ENCODE assay signal across 9 cellular contexts in the genomic region with DNA sequence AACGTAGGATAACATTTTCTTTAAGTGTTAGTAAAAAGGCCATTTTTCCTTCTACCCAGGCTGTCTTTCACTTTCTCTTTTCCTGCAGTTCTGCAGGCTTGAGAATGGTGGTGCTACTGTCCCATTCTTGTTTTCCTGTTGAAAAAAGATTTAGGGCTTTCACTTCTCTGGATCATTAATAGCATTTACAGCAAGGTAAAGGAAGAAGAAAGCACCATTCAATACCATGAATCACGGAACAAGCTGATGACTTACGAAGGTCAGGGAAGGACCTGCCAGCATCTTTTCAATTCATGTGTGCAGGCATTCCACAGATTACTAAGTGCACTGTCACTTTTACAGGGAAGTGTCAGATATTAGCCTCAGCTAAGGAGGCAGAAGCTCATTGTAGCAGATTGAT.
DNase-seq lines count a peak whose midpoint lies in the region; ATAC-seq, FAIRE-seq and TF ChIP-seq lines count a peak whose summit lies in the region.
"Had no signal": no experiment of that assay in that cellular context is flagged by ENCODE, and none has a peak within 500 bp of the region (broad histone marks: within the 10 kb centered on the region; RNA-seq: fewer than 3 reads in every experiment).

No MANE protein-coding gene starts in this region.

- in situ Hi-C loops in HepG2 (cut with HindIII; ENCODE audit: extremely low pct_ligation_motif_present, low pct_unique_long_range_greater_than_20kb) = no loop called here
- in situ Hi-C loops in gastrocnemius medialis (cut with MboI; ENCODE audit: low sequenced_read_pairs in 4 of 4) = no loop called here

- POLR2A ChIA-PET in HepG2 (lab: Yijun Ruan, JAX) = no interaction called here

- H3K27ac ChIP-seq in heart right ventricle (peak overlapping the region in 1 of 10 donors; percentile 26), body of pancreas (no peak overlapping the region), HepG2 (ENCODE audit: extremely low read length, insufficient read depth, low read length) (no peak overlapping the region), aorta (ENCODE audit: low read depth in 1 of 2, low read length in 2 of 2) (no peak overlapping the region), gastrocnemius medialis (no peak overlapping the region)

- H3K36me3 ChIP-seq in heart right ventricle (no peaks in the 10 kb centered on the region), body of pancreas (replicated peaks in 1 of 2; ENCODE audit: insufficient read depth in 1 of 2, low read depth in 2 of 2) (no peaks in the 10 kb centered on the region), HepG2 (replicated peaks in 1 of 2; ENCODE audit: control insufficient read depth in 1 of 2, insufficient read depth in 2 of 2, low read length in 2 of 2) (no peaks in the 10 kb centered on the region), aorta (ENCODE audit: control insufficient read depth in 1 of 2, insufficient read depth in 2 of 2, low read length in 1 of 2) (no peaks in the 10 kb centered on the region), gastrocnemius medialis (no peaks in the 10 kb centered on the region)

- peak overlapping the region in 5 of 10 donors; percentile 2 to 21 (median 11) for H3K4me3 ChIP-seq in heart right ventricle
- no peak overlapping the region for H3K4me3 ChIP-seq in body of pancreas
- H3K4me3 ChIP-seq in HepG2 (replicated peaks in 1 of 3; ENCODE audit: insufficient read depth in 1 of 3, low read depth in 2 of 3, low read length in 3 of 3) = no peak overlapping the region
- peak overlapping the region in 1 of 2 donors; percentile 48 for H3K4me3 ChIP-seq in aorta (ENCODE audit: low read length in 2 of 2)
- H3K4me3 ChIP-seq in gastrocnemius medialis = peak overlapping the region in 1 of 4 donors; percentile 15

- TF ChIP-seq EP300 in HepG2 (IDR thresholded peaks at IDR 0.05; ENCODE audit: low read depth in 2 of 2, low read length in 2 of 2) = no peak
- no peak for TF ChIP-seq EP300 in HepG2 (CRISPR knock-in tag; IDR thresholded peaks at IDR 0.05; ENCODE audit: borderline replicate concordance)

- no peak for TF ChIP-seq RAD21 in HepG2 (CRISPR knock-in tag; IDR thresholded peaks at IDR 0.05)

- BruUV-seq in HepG2 (replicated peaks; lab: Mats Ljungman, UMichigan) = no TSS peak

- TF ChIP-seq POLR2A in body of pancreas (IDR thresholded peaks at IDR 0.05) (no peak), HepG2 (IDR thresholded peaks at IDR 0.05; ENCODE audit: insufficient read depth in 1 of 2, low read depth in 2 of 2, low read length in 2 of 2) (no peak), gastrocnemius medialis (IDR thresholded peaks at IDR 0.05) (no peak)

- no peak overlapping the region for H3K4me2 ChIP-seq in HepG2 (ENCODE audit: low read depth, low read length)

- intact Hi-C loops in heart right ventricle (cut with DNase I) = no loop called here
- intact Hi-C loops in Right ventricle myocardium superior (cut with DNase I) = no loop called here
- intact Hi-C loops in body of pancreas (cut with DNase I) = no loop called here
- intact Hi-C loops in HepG2 (cut with micrococcal nuclease; ENCODE audit: unreplicated experiment) = no loop called here
- intact Hi-C loops in aorta (cut with DNase I) = no loop called here
- intact Hi-C loops in gastrocnemius medialis (cut with DNase I; ENCODE audit: low total_unique reads) = no loop called here

- FAIRE-seq in HepG2 (lab: Jason Lieb, UNC) = no peak

- H3K4me1 ChIP-seq in heart right ventricle (peaks cover 0 to 18% (median 12%) of the 10 kb centered on the region in 9 donors), body of pancreas (peaks cover 4% of the 10 kb centered on the region), HepG2 (ENCODE audit: insufficient read depth, low read length) (no peaks in the 10 kb centered on the region), aorta (ENCODE audit: control insufficient read depth in 1 of 2, insufficient read depth in 2 of 2, low read length in 2 of 2) (peaks cover 2 to 7% of the 10 kb centered on the region in 2 donors), gastrocnemius medialis (no peaks in the 10 kb centered on the region)

- CTCF ChIA-PET in HepG2 (lab: Yijun Ruan, JAX; ENCODE audit: low intra/inter-chr PET ratio, low total read pairs) = no interaction called here

- H3K9me3 ChIP-seq in heart right ventricle (no peaks in the 10 kb centered on the region), body of pancreas (no peaks in the 10 kb centered on the region), HepG2 (ENCODE audit: low read length) (no peaks in the 10 kb centered on the region), aorta (ENCODE audit: control insufficient read depth, low read length) (no peaks in the 10 kb centered on the region), gastrocnemius medialis (no peaks in the 10 kb centered on the region)

- DNase-seq in heart right ventricle (no peak), Right ventricle myocardium superior (no peak), body of pancreas (no peak), HepG2 (ENCODE audit: low spot score) (no peak), aorta (no peak), gastrocnemius medialis (no peak), HuH-7 (ENCODE audit: low spot score) (no peak)

- 26 to 33% methylated on average over 3 of the region's 3 CpGs for WGBS in heart right ventricle, 2 donors
- 13 to 15% methylated on average over 3 of the region's 3 CpGs for WGBS in body of pancreas, 2 donors
- 13% methylated on average over 3 of the region's 3 CpGs for WGBS in HepG2 (ENCODE audit: low lambda C conversion rate)
- WGBS in aorta, 2 donors = 26 to 33% methylated on average over 3 of the region's 3 CpGs

- ATAC-seq in heart right ventricle (no peak), Right ventricle myocardium superior (ENCODE audit: poor library complexity) (no peak), body of pancreas (peak; percentile 40), HepG2 (no peak), aorta (ENCODE audit: low FRiP score) (peak; percentile 47), gastrocnemius medialis (no peak), GM19023 (IDR thresholded peaks at IDR 0.05; ENCODE audit: unreplicated experiment) (no peak)
- ATAC-seq: esophagus mucosa had no signal

- peak in 7 of 9 donors; percentile 12 to 50 (median 40) for TF ChIP-seq CTCF in heart right ventricle (IDR thresholded peaks at IDR 0.05)
- TF ChIP-seq CTCF in body of pancreas (IDR thresholded peaks at IDR 0.05) = peak in 3 of 7 experiments; percentile 6 to 34 (median 15)
- 0 out of 2 replicates have a peak, but pooled peaks have one; percentile 19 for TF ChIP-seq CTCF in HepG2 (CRISPR knock-in tag; IDR thresholded peaks at IDR 0.05)
- TF ChIP-seq CTCF in gastrocnemius medialis (IDR thresholded peaks at IDR 0.05 in 4 of 5, conservative IDR thresholded peaks at IDR 0.05 in 1 of 5) = no peak

- H3K79me2 ChIP-seq in HepG2 (ENCODE audit: insufficient read depth, low read length) = no peaks in the 10 kb centered on the region

- no peaks in the 10 kb centered on the region for H4K20me1 ChIP-seq in HepG2 (ENCODE audit: insufficient read depth, low read length)

- no peak overlapping the region for H3K9ac ChIP-seq in HepG2 (ENCODE audit: insufficient read depth, low read depth, low read length)

- peaks cover 0 to 8% (median 0%) of the 10 kb centered on the region in 7 donors for H3K27me3 ChIP-seq in heart right ventricle
- H3K27me3 ChIP-seq in body of pancreas = no peaks in the 10 kb centered on the region
- H3K27me3 ChIP-seq in HepG2 (ENCODE audit: control insufficient read depth in 1 of 2, insufficient read depth in 2 of 2, low read length in 2 of 2) = no peaks in the 10 kb centered on the region; a peak in 1 of 5 replicates
- H3K27me3 ChIP-seq in aorta (ENCODE audit: control insufficient read depth in 1 of 2, insufficient read depth in 2 of 2, low read length in 1 of 2) = peaks cover 0 to 1% of the 10 kb centered on the region in 2 donors
- H3K27me3 ChIP-seq in gastrocnemius medialis = no peaks in the 10 kb centered on the region

- no peak overlapping the region for H2AFZ ChIP-seq in HepG2 (ENCODE audit: low read length)

TF ChIP-seq in HepG2, 621 proteins besides CTCF, POLR2A, EP300 and RAD21:
- TF ChIP-seq TBP (CRISPR knock-in tag; IDR thresholded peaks at IDR 0.05) = no peak
- no peak for TF ChIP-seq ONECUT2 (CRISPR knock-in tag; IDR thresholded peaks at IDR 0.05)
- TF ChIP-seq, protein P1, sequence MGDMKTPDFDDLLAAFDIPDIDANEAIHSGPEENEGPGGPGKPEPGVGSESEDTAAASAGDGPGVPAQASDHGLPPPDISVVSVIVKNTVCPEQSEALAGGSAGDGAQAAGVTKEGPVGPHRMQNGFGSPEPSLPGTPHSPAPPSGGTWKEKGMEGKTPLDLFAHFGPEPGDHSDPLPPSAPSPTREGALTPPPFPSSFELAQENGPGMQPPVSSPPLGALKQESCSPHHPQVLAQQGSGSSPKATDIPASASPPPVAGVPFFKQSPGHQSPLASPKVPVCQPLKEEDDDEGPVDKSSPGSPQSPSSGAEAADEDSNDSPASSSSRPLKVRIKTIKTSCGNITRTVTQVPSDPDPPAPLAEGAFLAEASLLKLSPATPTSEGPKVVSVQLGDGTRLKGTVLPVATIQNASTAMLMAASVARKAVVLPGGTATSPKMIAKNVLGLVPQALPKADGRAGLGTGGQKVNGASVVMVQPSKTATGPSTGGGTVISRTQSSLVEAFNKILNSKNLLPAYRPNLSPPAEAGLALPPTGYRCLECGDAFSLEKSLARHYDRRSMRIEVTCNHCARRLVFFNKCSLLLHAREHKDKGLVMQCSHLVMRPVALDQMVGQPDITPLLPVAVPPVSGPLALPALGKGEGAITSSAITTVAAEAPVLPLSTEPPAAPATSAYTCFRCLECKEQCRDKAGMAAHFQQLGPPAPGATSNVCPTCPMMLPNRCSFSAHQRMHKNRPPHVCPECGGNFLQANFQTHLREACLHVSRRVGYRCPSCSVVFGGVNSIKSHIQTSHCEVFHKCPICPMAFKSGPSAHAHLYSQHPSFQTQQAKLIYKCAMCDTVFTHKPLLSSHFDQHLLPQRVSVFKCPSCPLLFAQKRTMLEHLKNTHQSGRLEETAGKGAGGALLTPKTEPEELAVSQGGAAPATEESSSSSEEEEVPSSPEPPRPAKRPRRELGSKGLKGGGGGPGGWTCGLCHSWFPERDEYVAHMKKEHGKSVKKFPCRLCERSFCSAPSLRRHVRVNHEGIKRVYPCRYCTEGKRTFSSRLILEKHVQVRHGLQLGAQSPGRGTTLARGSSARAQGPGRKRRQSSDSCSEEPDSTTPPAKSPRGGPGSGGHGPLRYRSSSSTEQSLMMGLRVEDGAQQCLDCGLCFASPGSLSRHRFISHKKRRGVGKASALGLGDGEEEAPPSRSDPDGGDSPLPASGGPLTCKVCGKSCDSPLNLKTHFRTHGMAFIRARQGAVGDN (CRISPR knock-in tag; IDR thresholded peaks at IDR 0.05) = no peak
- peak; percentile 19; the same call in 1 of the 2 replicates for TF ChIP-seq STAG1 (CRISPR knock-in tag; IDR thresholded peaks at IDR 0.05)
- TF ChIP-seq RBFOX2 (IDR thresholded peaks at IDR 0.05; ENCODE audit: low read depth, low read length) = no peak
- TF ChIP-seq, protein P2, sequence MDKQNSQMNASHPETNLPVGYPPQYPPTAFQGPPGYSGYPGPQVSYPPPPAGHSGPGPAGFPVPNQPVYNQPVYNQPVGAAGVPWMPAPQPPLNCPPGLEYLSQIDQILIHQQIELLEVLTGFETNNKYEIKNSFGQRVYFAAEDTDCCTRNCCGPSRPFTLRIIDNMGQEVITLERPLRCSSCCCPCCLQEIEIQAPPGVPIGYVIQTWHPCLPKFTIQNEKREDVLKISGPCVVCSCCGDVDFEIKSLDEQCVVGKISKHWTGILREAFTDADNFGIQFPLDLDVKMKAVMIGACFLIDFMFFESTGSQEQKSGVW (CRISPR knock-in tag; IDR thresholded peaks at IDR 0.05; ENCODE audit: borderline replicate concordance) = no peak

Comparison
In these comparisons a context has a peak if more than half of its experiments do, and no peak if none do; other contexts are left out.
1. ATAC-seq: peak in body of pancreas (single experiment) and aorta (single experiment); none in heart right ventricle (0 of 8), Right ventricle myocardium superior (single experiment), HepG2 (single experiment), gastrocnemius medialis (0 of 2) and GM19023 (single experiment).
2. CTCF ChIP-seq: peak in heart right ventricle (7 of 9) and HepG2 (single experiment); none in gastrocnemius medialis (0 of 5).